ENCODE assay signal across 1 cellular context in the genomic region with DNA sequence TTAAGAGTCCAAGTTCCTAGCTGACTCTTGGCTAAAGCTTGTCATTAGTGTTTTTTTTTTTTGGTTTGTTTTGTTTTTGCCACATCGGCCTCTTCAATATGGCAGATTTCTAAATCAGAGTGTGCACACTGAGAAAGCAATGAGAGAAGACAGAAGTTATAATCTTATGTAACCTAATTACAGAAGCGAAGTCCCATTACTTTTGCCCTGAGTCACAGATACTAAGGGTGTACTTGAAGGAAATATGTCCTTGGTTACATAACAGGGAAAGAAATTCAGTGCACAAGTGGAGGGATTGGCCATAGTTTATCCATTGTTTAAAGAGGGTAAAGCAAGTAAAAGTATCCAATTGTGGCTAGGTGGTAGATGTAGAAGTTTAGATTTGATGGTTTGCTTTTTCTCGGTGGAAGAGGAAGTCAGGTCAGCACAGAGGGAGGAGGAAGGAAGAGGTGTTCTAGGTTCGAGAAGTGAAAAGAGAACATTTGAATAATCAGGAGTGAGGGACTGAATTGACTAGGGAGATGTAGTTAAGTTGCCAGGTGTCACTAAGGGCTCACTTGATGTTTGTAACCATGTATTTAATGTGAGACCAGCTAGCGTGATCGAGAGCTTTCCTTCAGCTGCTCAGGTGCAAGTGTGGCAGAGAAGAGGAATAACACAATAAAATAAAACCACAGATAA.
TF ChIP-seq lines count a peak whose summit lies in the region.

No MANE protein-coding gene starts in this region.

TF ChIP-seq in GM12878, 131 proteins besides CTCF, POLR2A, EP300 and RAD21:
- TF ChIP-seq HDGF (IDR thresholded peaks at IDR 0.05) (no peak), NBN (IDR thresholded peaks at IDR 0.05) (no peak), ETV6 (conservative IDR thresholded peaks at IDR 0.05 in 1 of 2, IDR thresholded peaks at IDR 0.05 in 1 of 2; ENCODE audit: borderline replicate concordance in 1 of 2, low read depth in 1 of 2) (peak in 1 of 2 experiments; percentile 76; a peak in 1 of 4 replicates)
- TF ChIP-seq, protein P1, sequence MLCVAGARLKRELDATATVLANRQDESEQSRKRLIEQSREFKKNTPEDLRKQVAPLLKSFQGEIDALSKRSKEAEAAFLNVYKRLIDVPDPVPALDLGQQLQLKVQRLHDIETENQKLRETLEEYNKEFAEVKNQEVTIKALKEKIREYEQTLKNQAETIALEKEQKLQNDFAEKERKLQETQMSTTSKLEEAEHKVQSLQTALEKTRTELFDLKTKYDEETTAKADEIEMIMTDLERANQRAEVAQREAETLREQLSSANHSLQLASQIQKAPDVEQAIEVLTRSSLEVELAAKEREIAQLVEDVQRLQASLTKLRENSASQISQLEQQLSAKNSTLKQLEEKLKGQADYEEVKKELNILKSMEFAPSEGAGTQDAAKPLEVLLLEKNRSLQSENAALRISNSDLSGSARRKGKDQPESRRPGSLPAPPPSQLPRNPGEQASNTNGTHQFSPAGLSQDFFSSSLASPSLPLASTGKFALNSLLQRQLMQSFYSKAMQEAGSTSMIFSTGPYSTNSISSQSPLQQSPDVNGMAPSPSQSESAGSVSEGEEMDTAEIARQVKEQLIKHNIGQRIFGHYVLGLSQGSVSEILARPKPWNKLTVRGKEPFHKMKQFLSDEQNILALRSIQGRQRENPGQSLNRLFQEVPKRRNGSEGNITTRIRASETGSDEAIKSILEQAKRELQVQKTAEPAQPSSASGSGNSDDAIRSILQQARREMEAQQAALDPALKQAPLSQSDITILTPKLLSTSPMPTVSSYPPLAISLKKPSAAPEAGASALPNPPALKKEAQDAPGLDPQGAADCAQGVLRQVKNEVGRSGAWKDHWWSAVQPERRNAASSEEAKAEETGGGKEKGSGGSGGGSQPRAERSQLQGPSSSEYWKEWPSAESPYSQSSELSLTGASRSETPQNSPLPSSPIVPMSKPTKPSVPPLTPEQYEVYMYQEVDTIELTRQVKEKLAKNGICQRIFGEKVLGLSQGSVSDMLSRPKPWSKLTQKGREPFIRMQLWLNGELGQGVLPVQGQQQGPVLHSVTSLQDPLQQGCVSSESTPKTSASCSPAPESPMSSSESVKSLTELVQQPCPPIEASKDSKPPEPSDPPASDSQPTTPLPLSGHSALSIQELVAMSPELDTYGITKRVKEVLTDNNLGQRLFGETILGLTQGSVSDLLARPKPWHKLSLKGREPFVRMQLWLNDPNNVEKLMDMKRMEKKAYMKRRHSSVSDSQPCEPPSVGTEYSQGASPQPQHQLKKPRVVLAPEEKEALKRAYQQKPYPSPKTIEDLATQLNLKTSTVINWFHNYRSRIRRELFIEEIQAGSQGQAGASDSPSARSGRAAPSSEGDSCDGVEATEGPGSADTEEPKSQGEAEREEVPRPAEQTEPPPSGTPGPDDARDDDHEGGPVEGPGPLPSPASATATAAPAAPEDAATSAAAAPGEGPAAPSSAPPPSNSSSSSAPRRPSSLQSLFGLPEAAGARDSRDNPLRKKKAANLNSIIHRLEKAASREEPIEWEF (IDR thresholded peaks at IDR 0.05; ENCODE audit: insufficient replicate concordance, low read depth, low read length) = no peak
